7 cellular contexts compared by ENCODE assay signal in the genomic region with DNA sequence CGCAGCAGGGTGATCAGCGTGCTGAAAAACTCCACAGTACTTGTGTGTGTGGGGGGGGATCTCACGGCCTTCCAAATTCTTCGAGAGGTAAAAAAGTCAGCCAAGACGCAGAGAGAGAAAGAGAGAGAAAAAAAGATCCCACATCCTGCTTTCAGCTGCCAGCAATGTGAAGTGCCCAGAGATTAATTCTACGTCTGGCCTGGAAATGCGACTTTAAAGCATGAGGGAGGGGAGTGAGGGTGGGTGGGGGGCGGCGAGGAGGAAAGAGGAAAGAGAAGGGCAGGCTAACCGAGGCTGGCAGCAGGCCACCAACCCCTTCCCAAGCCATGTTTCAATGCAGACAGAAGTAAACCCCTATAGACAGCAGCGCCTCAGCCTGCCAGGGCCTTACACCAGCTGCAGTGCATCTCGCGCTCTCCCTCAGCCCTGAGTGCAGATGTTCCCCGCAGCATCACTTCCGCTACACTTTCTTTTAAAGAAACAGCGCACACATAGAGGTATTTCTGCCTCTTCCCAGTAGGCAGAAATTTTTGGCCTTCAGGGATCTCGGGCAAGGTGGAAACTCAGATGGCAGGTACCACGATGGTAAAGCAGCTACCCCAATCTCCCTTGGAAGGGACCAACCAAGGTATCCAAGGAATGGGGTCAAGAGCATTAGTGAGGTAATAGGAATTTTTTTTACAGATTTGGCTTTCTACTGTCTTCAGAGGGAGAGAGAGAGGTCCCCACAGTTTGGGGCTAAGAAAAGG.
DNase-seq lines count a peak whose midpoint lies in the region; ATAC-seq and TF ChIP-seq lines count a peak whose summit lies in the region.

No MANE protein-coding gene starts in this region.

- intact Hi-C loops in mammary epithelial cell (cut with micrococcal nuclease): loop anchor here (5.0 kb wide), 1 partner anchor 38 kb away; no protein-coding TSS in a partner anchor
- intact Hi-C loops in left lung (cut with DNase I): no loop called here

- H3K4me2 ChIP-seq in mammary epithelial cell (ENCODE audit: insufficient read depth, low read depth, low read length): peak overlapping the region; percentile 17

- dilution Hi-C loops in mammary epithelial cell (cut with HindIII; ENCODE audit: low sequenced_read_pairs): no loop called here

- WGBS in mammary epithelial cell (ENCODE audit: low coverage, missing lambda C conversion rate): 31% methylated on average over 6 of the region's 18 CpGs

- H3K36me3 ChIP-seq in mammary epithelial cell (ENCODE audit: insufficient read depth, low read length) (no peaks in the 10 kb centered on the region), left lung (peaks cover 0 to 1% of the 10 kb centered on the region in 2 donors)

- H3K4me1 ChIP-seq in mammary epithelial cell (ENCODE audit: insufficient read depth, low read length): peaks cover 17% of the 10 kb centered on the region
- peaks cover 35 to 36% of the 10 kb centered on the region in 2 donors for H3K4me1 ChIP-seq in left lung

- H3K4me3 ChIP-seq in WI38 (ENCODE audit: low read depth, low read length): peak overlapping the region; percentile 49
- no peak overlapping the region for H3K4me3 ChIP-seq in mammary epithelial cell (replicated peaks in 1 of 3; ENCODE audit: insufficient read depth in 1 of 3, low read depth in 2 of 3, low read length in 3 of 3)
- no peak overlapping the region for H3K4me3 ChIP-seq in left lung

- BruUV-seq in mammary epithelial cell (replicated peaks; lab: Mats Ljungman, UMichigan): no TSS peak

- no peaks in the 10 kb centered on the region for H3K9me3 ChIP-seq in mammary epithelial cell (replicated peaks; ENCODE audit: insufficient read depth, low read length)
- no peaks in the 10 kb centered on the region for H3K9me3 ChIP-seq in left lung

- peak overlapping the region; percentile 31 for H2AFZ ChIP-seq in mammary epithelial cell (ENCODE audit: low read depth, low read length)

- H3K27me3 ChIP-seq in mammary epithelial cell (ENCODE audit: insufficient read depth, low read length): no peaks in the 10 kb centered on the region
- no peaks in the 10 kb centered on the region for H3K27me3 ChIP-seq in left lung

- no peaks in the 10 kb centered on the region for H4K20me1 ChIP-seq in mammary epithelial cell (ENCODE audit: insufficient read depth, low read length)

- ATAC-seq in GM19035 (IDR thresholded peaks at IDR 0.05; ENCODE audit: unreplicated experiment) (peak; percentile 79), HG03139 (IDR thresholded peaks at IDR 0.05; ENCODE audit: unreplicated experiment) (peak; percentile 87), left lung (peak; percentile 70)

- in situ Hi-C loops in mammary epithelial cell (cut with MboI; ENCODE audit: low sequenced_read_pairs in 2 of 2): no loop called here

- CTCF ChIA-PET in mammary epithelial cell (lab: Charles Lee; ENCODE audit: low non-redundant PET): interaction anchor here (0.6 kb wide), 1 partner anchor 14 kb away, joined by 3 read pairs; no protein-coding TSS in a partner anchor

- H3K27ac ChIP-seq in mammary epithelial cell (ENCODE audit: insufficient read depth, low read depth, low read length): no peak overlapping the region
- H3K27ac ChIP-seq in left lung: peak overlapping the region; percentile 76 to 81

- H3K79me2 ChIP-seq in mammary epithelial cell (ENCODE audit: insufficient read depth, low read length): peaks cover 3% of the 10 kb centered on the region

- peak overlapping the region; percentile 37 for H3K9ac ChIP-seq in mammary epithelial cell (ENCODE audit: insufficient read depth, low read length)

- TF ChIP-seq CTCF in WI38 (IDR thresholded peaks at IDR 0.05; ENCODE audit: low read depth, low read length): no peak
- TF ChIP-seq CTCF in mammary epithelial cell (conservative IDR thresholded peaks at IDR 0.05 in 1 of 2, IDR thresholded peaks at IDR 0.05 in 1 of 2; ENCODE audit: extremely low read depth in 1 of 2, insufficient read depth in 1 of 2, low read depth in 1 of 2, low read length in 2 of 2): no peak
- no peak for TF ChIP-seq CTCF in left lung (IDR thresholded peaks at IDR 0.05)

- DNase-seq in mammary epithelial cell: no peak
- peak in 1 of 2 donors; percentile 79 for DNase-seq in left lung
- DNase-seq in stimulated activated CD8-positive, alpha-beta memory T cell treated with anti-CD3 and anti-CD28 coated beads, Interleukin-15, amount 100 ng/mL, for 4 hours (ENCODE audit: low read depth in 2 of 2): peak; percentile 39 to 40
- DNase-seq in NCI-H1417 (lab: John Stamatoyannopoulos, UW): no peak

Comparison
In these comparisons a context has a peak if more than half of its experiments do, and no peak if none do; other contexts are left out.
1. DNase-seq: peak in stimulated activated CD8-positive, alpha-beta memory T cell treated with anti-CD3 and anti-CD28 coated beads, Interleukin-15, amount 100 ng/mL, for 4 hours (2 of 2); none in mammary epithelial cell (single experiment) and NCI-H1417 (0 of 3).
2. Peak in every context shown above with its lines, with median percentiles within 50 percentile points of each other: ATAC-seq.